Comparison of ENCODE assay signal across 10 cellular contexts in the genomic region with DNA sequence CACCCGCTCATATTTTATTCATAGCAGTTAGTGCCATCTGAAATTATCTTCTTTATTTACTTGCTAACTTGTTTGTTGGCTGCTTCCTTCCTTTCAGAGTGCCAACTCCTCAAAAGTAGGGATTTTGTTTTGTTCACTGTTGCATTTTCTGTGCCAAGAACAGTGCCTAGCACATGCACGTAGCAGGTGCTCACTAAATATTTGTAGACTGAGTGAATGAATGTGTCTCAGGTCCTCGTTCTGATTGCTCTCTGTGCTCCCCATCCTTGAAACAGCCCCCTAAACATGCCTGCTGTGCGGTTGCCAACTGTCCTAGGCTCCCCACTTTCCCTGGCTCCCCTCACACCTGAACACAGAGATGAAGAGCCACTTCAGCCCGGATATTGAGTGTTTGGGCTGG. TPM values are rescaled to one million over a fixed set of nuclear protein-coding genes. Genes with fewer than 3 reads are reported as not detected.
A peak's percentile ranks its signal among the peaks of the same experiment; 100 is the strongest.
DNase-seq lines count a peak whose midpoint lies in the region; ATAC-seq and TF ChIP-seq lines count a peak whose summit lies in the region.
"Had no signal": no experiment of that assay in that cellular context is flagged by ENCODE, and none has a peak within 500 bp of the region (broad histone marks: within the 10 kb centered on the region; RNA-seq: fewer than 3 reads in every experiment).

No MANE protein-coding gene starts in this region.

- no peak overlapping the region for H2BK120ac ChIP-seq in trophoblast cell (ENCODE audit: insufficient read depth, low read length, poor library complexity)

- H2BK12ac ChIP-seq in trophoblast cell (ENCODE audit: low read length), result peak overlapping the region; percentile 30

- POLR2A ChIA-PET in CD4-positive, alpha-beta T cell (lab: Charles Lee), result interaction anchor here (1.0 to 6.0 kb wide), 5 partner anchors 11 to 358 kb away, joined by 6 to 70 read pairs (median 16); a partner anchor contains a TSS

- H3K4me3 ChIP-seq in SK-N-MC (peak overlapping the region; percentile 79), esophagus (ENCODE audit: low read depth in 1 of 2, low read length in 2 of 2) (peak overlapping the region; percentile 68 to 87), trophoblast cell (ENCODE audit: low read depth, low read length) (no peak overlapping the region), body of pancreas (no peak overlapping the region)

- peak overlapping the region; percentile 61 for H4K8ac ChIP-seq in trophoblast cell (ENCODE audit: low read depth, low read length)

- H3K79me2 ChIP-seq in trophoblast cell (ENCODE audit: control insufficient read depth, insufficient read depth, low read length, poor library complexity), result peaks cover 13% of the 10 kb centered on the region

- peak overlapping the region; percentile 19 for H4K91ac ChIP-seq in trophoblast cell (ENCODE audit: low read depth, low read length)

- no peak for ATAC-seq in CD4-positive, alpha-beta T cell (ENCODE audit: poor library complexity)
- ATAC-seq in body of pancreas, result no peak

- H2AFZ ChIP-seq in trophoblast cell (ENCODE audit: insufficient read depth, low read length, poor library complexity), result no peak overlapping the region

- H4K12ac ChIP-seq in trophoblast cell (ENCODE audit: low read depth, low read length), result peak overlapping the region; percentile 20

- DNase-seq in CD4-positive, alpha-beta T cell, result no peak
- DNase-seq in SK-N-MC (ENCODE audit: low read depth, low spot score) (no peak), trophoblast cell (no peak), cerebellar nuclear complex (lab: John Stamatoyannopoulos, UW) (no peak), ACHN (no peak), body of pancreas (no peak)
- DNase-seq in activated effector memory CD4-positive, alpha-beta T cell treated with Interleukin-2 at 50 U/mL for 16 hours, result no peak
- DNase-seq: HCEC 1CT had no signal

- no peaks in the 10 kb centered on the region for H3K27me3 Mint-ChIP-seq in CD4-positive, alpha-beta T cell

- peaks cover 34% of the 10 kb centered on the region for H3K36me3 Mint-ChIP-seq in CD4-positive, alpha-beta T cell (ENCODE audit: low read depth)

- H3K27ac Mint-ChIP-seq in CD4-positive, alpha-beta T cell, result peak overlapping the region; percentile 60

- H3K9ac ChIP-seq in SK-N-MC (ENCODE audit: insufficient read length), result no peak overlapping the region
- H3K9ac ChIP-seq in trophoblast cell (ENCODE audit: low read length), result no peak overlapping the region

- no peaks in the 10 kb centered on the region for H3K9me3 Mint-ChIP-seq in CD4-positive, alpha-beta T cell

- H3K27me3 ChIP-seq in CD4-positive, alpha-beta T cell (ENCODE audit: control insufficient read depth, insufficient read depth, low read length), result no peaks in the 10 kb centered on the region
- H3K27me3 ChIP-seq in esophagus (ENCODE audit: control insufficient read depth in 1 of 2, insufficient read depth in 2 of 2, low read length in 2 of 2) (no peaks in the 10 kb centered on the region), trophoblast cell (ENCODE audit: insufficient read depth, low read length) (no peaks in the 10 kb centered on the region), body of pancreas (no peaks in the 10 kb centered on the region)

- no peak for TF ChIP-seq POLR2A in body of pancreas (IDR thresholded peaks at IDR 0.05)

- peak overlapping the region; percentile 81 for H3K4me2 ChIP-seq in trophoblast cell (ENCODE audit: low read length)

- H3K23ac ChIP-seq in trophoblast cell (ENCODE audit: low read length), result no peak overlapping the region

- WGBS in esophagus, 2 donors, result 54 to 63% methylated on average over 5 of the region's 5 CpGs
- no CpG with 5 or more reads among the region's 5 CpGs for WGBS in trophoblast cell (ENCODE audit: extremely low coverage, insufficient coverage, insufficient read length)
- 72 to 79% methylated on average over 5 of the region's 5 CpGs for WGBS in body of pancreas, 2 donors

- H3K14ac ChIP-seq in trophoblast cell (ENCODE audit: low read length), result no peak overlapping the region

- H3K18ac ChIP-seq in trophoblast cell (ENCODE audit: low read length), result peak overlapping the region; percentile 77

- no peak overlapping the region for H2BK5ac ChIP-seq in trophoblast cell (ENCODE audit: low read depth, low read length, poor library complexity)

- H3K4me1 ChIP-seq in esophagus (ENCODE audit: control insufficient read depth in 2 of 2, insufficient read depth in 2 of 2, low read length in 1 of 2), result peaks cover 0 to 12% of the 10 kb centered on the region in 2 donors
- H3K4me1 ChIP-seq in trophoblast cell (ENCODE audit: control insufficient read depth in 1 of 2, insufficient read depth in 2 of 2, low read length in 2 of 2), result peaks cover 7 to 10% of the 10 kb centered on the region in 2 experiments
- H3K4me1 ChIP-seq in body of pancreas, result peaks cover 27% of the 10 kb centered on the region

- CTCF ChIA-PET in CD4-positive, alpha-beta T cell (lab: Charles Lee), result no interaction called here

- H3K4me1 Mint-ChIP-seq in CD4-positive, alpha-beta T cell (ENCODE audit: low read depth), result peaks cover 38% of the 10 kb centered on the region

- intact Hi-C loops in CD4-positive, alpha-beta T cell (cut with DNase I, micrococcal nuclease), result loop anchor here in 1 of 2 experiments (1.0 to 10.0 kb wide), 2 partner anchors 36 to 190 kb away; no protein-coding TSS in a partner anchor
- intact Hi-C loops in body of pancreas (cut with DNase I), result no loop called here

- no peak overlapping the region for H2AK5ac ChIP-seq in trophoblast cell (ENCODE audit: low read length)

- peak overlapping the region; percentile 98 for H3K4ac ChIP-seq in trophoblast cell (ENCODE audit: low read depth, low read length)

- peaks cover 10% of the 10 kb centered on the region for H3K79me1 ChIP-seq in trophoblast cell (ENCODE audit: low read length)

- no peak for TF ChIP-seq CTCF in CD4-positive, alpha-beta T cell (IDR thresholded peaks at IDR 0.05)
- TF ChIP-seq CTCF in body of pancreas (IDR thresholded peaks at IDR 0.05), result no peak

- H3K27ac ChIP-seq in CD4-positive, alpha-beta T cell (ENCODE audit: low read depth, low read length), result peak overlapping the region; percentile 30
- H3K27ac ChIP-seq in SK-N-MC, result no peak overlapping the region
- peak overlapping the region; percentile 92 to 97 for H3K27ac ChIP-seq in esophagus (ENCODE audit: low read depth in 2 of 2, low read length in 1 of 2)
- no peak overlapping the region for H3K27ac ChIP-seq in trophoblast cell (ENCODE audit: low read depth, low read length)
- H3K27ac ChIP-seq in body of pancreas, result no peak overlapping the region

- peaks cover 6% of the 10 kb centered on the region; the same call in 1 of the 2 replicates for H3K36me3 ChIP-seq in SK-N-MC (ENCODE audit: insufficient read depth, low read length)
- H3K36me3 ChIP-seq in esophagus (ENCODE audit: control insufficient read depth in 2 of 2, insufficient read depth in 2 of 2, low read length in 1 of 2), result peaks cover 0 to 5% of the 10 kb centered on the region in 2 donors
- peaks cover 17 to 19% of the 10 kb centered on the region in 2 experiments for H3K36me3 ChIP-seq in trophoblast cell (ENCODE audit: control insufficient read depth in 1 of 2, insufficient read depth in 2 of 2, low read length in 2 of 2)
- no peaks in the 10 kb centered on the region for H3K36me3 ChIP-seq in body of pancreas (replicated peaks in 1 of 2; ENCODE audit: insufficient read depth in 1 of 2, low read depth in 2 of 2)

- in situ Hi-C loops in ACHN (cut with HindIII; ENCODE audit: low pct_ligation_motif_present, low pct_unique_long_range_greater_than_20kb, low sequenced_read_pairs), result no loop called here

- peak overlapping the region; percentile 91 for H3K4me3 Mint-ChIP-seq in CD4-positive, alpha-beta T cell

- H3K9me3 ChIP-seq in CD4-positive, alpha-beta T cell (ENCODE audit: control insufficient read depth, low read length), result no peaks in the 10 kb centered on the region
- H3K9me3 ChIP-seq in SK-N-MC (ENCODE audit: low read depth, low read length) (no peaks in the 10 kb centered on the region), esophagus (ENCODE audit: control insufficient read depth in 2 of 2, insufficient read depth in 1 of 2, low read depth in 1 of 2, low read length in 1 of 2) (no peaks in the 10 kb centered on the region), trophoblast cell (ENCODE audit: insufficient read depth, low read depth, low read length) (peaks cover 2% of the 10 kb centered on the region), body of pancreas (no peaks in the 10 kb centered on the region)
- H3K9me3 ChIP-seq: mucosa of descending colon had no signal

RNA-seq across cellular contexts. Expression of a gene that starts 1.5 kb away (rescaled TPM):
- total RNA-seq in CD4-positive, alpha-beta T cell, result 10 to 100 TPM; 17.8 to 21.0 TPM
- 100 to 1,000 TPM; 269 to 368 TPM for polyA plus RNA-seq in esophagus
- 67.2 and 69.0 TPM in 2 replicates for polyA plus RNA-seq in trophoblast cell (2013)
- 100 to 1,000 TPM in 1 of 2 donors, 10 to 100 TPM in 1; 34.5 to 120 TPM for total RNA-seq in body of pancreas

RNA-seq across cellular contexts. Expression of a gene that starts 19.3 kb away (rescaled TPM):
- total RNA-seq in CD4-positive, alpha-beta T cell, result not detected
- under 1 TPM; 0.32 to 0.47 TPM for polyA plus RNA-seq in esophagus
- 0.05 TPM in 1 of 2 replicates, not detected in the other for polyA plus RNA-seq in trophoblast cell (2013)
- total RNA-seq in body of pancreas, result 1 to 10 TPM in 1 of 2 donors, not detected in 1; 3.6 TPM

RNA-seq across cellular contexts. Expression of a gene that starts 23.7 kb away (rescaled TPM):
- 100 to 1,000 TPM; 666 to 672 TPM for total RNA-seq in CD4-positive, alpha-beta T cell
- polyA plus RNA-seq in esophagus, result 100 to 1,000 TPM; 249 to 309 TPM
- polyA plus RNA-seq in trophoblast cell (2013), result 61.8 and 62.4 TPM in 2 replicates
- total RNA-seq in body of pancreas, result 10 to 100 TPM; 24.4 to 33.2 TPM

RNA-seq across cellular contexts. Expression of a gene that starts 34.9 kb away (rescaled TPM):
- total RNA-seq in CD4-positive, alpha-beta T cell, result 100 to 1,000 TPM; 217 to 232 TPM
- 100 to 1,000 TPM; 362 to 444 TPM for polyA plus RNA-seq in esophagus
- 261 and 265 TPM in 2 replicates for polyA plus RNA-seq in trophoblast cell (2013)
- 10 to 100 TPM; 26.2 to 28.7 TPM for total RNA-seq in body of pancreas

Comparison
In these comparisons a context has a peak if more than half of its experiments do, and no peak if none do; other contexts are left out.
1. H3K27ac ChIP-seq: peak in CD4-positive, alpha-beta T cell (single experiment) and esophagus (2 of 2); none in SK-N-MC (single experiment), trophoblast cell (single experiment) and body of pancreas (0 of 4).
2. H3K4me3 ChIP-seq: peak in SK-N-MC (single experiment) and esophagus (2 of 2); none in trophoblast cell (single experiment) and body of pancreas (0 of 2).
3. RNA of a gene that starts 23.7 kb away (total RNA-seq): 666 to 672 TPM in CD4-positive, alpha-beta T cell; 24.4 to 33.2 TPM in body of pancreas; every median in the first group is over 10 times any median in the second.